18 cellular contexts compared by ENCODE assay signal in the genomic region with DNA sequence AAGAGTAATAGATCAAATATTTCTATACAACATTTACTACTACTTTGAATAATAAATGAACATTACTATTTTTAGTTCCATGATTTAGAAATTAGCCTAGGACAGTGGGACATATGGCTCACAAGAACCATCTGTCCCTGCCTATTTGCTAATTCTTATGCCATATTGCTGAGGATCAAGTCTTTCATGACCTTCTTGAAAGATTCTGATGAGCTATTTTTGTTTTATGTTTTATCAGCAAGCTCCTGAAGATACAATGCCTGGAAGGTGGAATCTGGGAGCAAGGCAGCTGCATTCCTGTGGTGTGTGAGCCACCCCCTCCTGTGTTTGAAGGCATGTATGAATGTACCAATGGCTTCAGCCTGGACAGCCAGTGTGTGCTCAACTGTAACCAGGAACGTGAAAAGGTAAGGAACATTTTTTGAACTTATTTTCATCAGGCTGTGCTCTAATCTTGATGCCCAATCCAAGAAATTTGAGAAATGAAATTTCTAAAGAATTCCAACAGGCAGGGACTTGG.
DNase-seq lines count a peak whose midpoint lies in the region; ATAC-seq, FAIRE-seq and TF ChIP-seq lines count a peak whose summit lies in the region.
"Had no signal": no experiment of that assay in that cellular context is flagged by ENCODE, and none has a peak within 500 bp of the region (broad histone marks: within the 10 kb centered on the region; RNA-seq: fewer than 3 reads in every experiment).

No MANE protein-coding gene starts in this region.

- H2AFZ ChIP-seq in smooth muscle cell (ENCODE audit: low read depth) (no peak overlapping the region), HepG2 (ENCODE audit: low read length) (no peak overlapping the region)
- H2AFZ ChIP-seq: GM23338 had no signal

- H3K9ac ChIP-seq in smooth muscle cell (ENCODE audit: low read depth) = no peak overlapping the region
- H3K9ac ChIP-seq in HepG2 (ENCODE audit: insufficient read depth, low read depth, low read length) = no peak overlapping the region

- TF ChIP-seq POLR2A in HepG2 (IDR thresholded peaks at IDR 0.05; ENCODE audit: insufficient read depth in 1 of 2, low read depth in 2 of 2, low read length in 2 of 2) = no peak

- DNase-seq in NCI-H2171 treated with DMSO at 0.1 percent for 48 hours (lab: John Stamatoyannopoulos, UW) = peak; percentile 3
- DNase-seq in NCI-H2171 (lab: John Stamatoyannopoulos, UW) = no peak
- peak; percentile 45 for DNase-seq in RPMI7951 (ENCODE audit: low read depth)
- DNase-seq in epithelial cell of esophagus (ENCODE audit: low read depth) = peak; percentile 10
- DNase-seq in smooth muscle cell (lab: John Stamatoyannopoulos, UW; ENCODE audit: unreplicated experiment) = no peak
- DNase-seq in HepG2 (ENCODE audit: low spot score) = no peak
- DNase-seq in small intestine = no peak
- DNase-seq: 8988T; activated B cell treated with CpG ODN at 0.5 μM for 24 hours; activated CD8-positive, alpha-beta T cell treated with anti-CD3 and anti-CD28 coated beads for 36 hours; activated T-cell treated with anti-CD3 and anti-CD28 coated beads, Interleukin-2, amount 50 U/mL, for 72 hours; effector CD4-positive, alpha-beta T cell; MG63; SHP77; T-helper 1 cell had no signal

- no peak for TF ChIP-seq EP300 in HepG2 (IDR thresholded peaks at IDR 0.05; ENCODE audit: low read depth in 2 of 2, low read length in 2 of 2)
- TF ChIP-seq EP300 in HepG2 (CRISPR knock-in tag; IDR thresholded peaks at IDR 0.05; ENCODE audit: borderline replicate concordance) = no peak

- ATAC-seq in HepG2 (no peak), HG02885 (IDR thresholded peaks at IDR 0.05; ENCODE audit: poor library complexity, unreplicated experiment) (no peak)
- ATAC-seq: activated CD8-positive, alpha-beta T cell treated with anti-CD3 and anti-CD28 coated beads for 36 hours; activated naive CD4-positive, alpha-beta T cell treated with anti-CD3 and anti-CD28 coated beads, Interleukin-2, amount 50 U/mL, for 72 hours; activated T-cell treated with anti-CD3 and anti-CD28 coated beads, Interleukin-2, amount 50 U/mL, for 72 hours; GM23338 had no signal

- in situ Hi-C loops in HepG2 (cut with HindIII; ENCODE audit: extremely low pct_ligation_motif_present, low pct_unique_long_range_greater_than_20kb) = no loop called here

- CTCF ChIA-PET in HepG2 (lab: Yijun Ruan, JAX; ENCODE audit: low intra/inter-chr PET ratio, low total read pairs) = no interaction called here

- H3F3A ChIP-seq in smooth muscle cell (ENCODE audit: low read depth) = no peaks in the 10 kb centered on the region

- H3K27ac ChIP-seq in smooth muscle cell (ENCODE audit: low read depth) (peak overlapping the region; percentile 19), HepG2 (ENCODE audit: extremely low read length, insufficient read depth, low read length) (no peak overlapping the region), small intestine (ENCODE audit: low read depth in 1 of 2, low read length in 1 of 2) (no peak overlapping the region)

- no peak overlapping the region for H3K4me3 ChIP-seq in epithelial cell of esophagus (ENCODE audit: low read length)
- H3K4me3 ChIP-seq in smooth muscle cell = no peak overlapping the region
- no peak overlapping the region for H3K4me3 ChIP-seq in HepG2 (replicated peaks in 1 of 3; ENCODE audit: insufficient read depth in 1 of 3, low read depth in 2 of 3, low read length in 3 of 3)
- no peak overlapping the region for H3K4me3 ChIP-seq in small intestine (ENCODE audit: low read depth in 1 of 2, low read length in 2 of 2)
- H3K4me3 ChIP-seq: GM23338, MG63 had no signal

- H3K36me3 ChIP-seq in smooth muscle cell (ENCODE audit: low read depth) (no peaks in the 10 kb centered on the region), HepG2 (replicated peaks in 1 of 2; ENCODE audit: control insufficient read depth in 1 of 2, insufficient read depth in 2 of 2, low read length in 2 of 2) (no peaks in the 10 kb centered on the region), small intestine (ENCODE audit: control insufficient read depth in 2 of 2, insufficient read depth in 2 of 2, low read length in 2 of 2) (no peaks in the 10 kb centered on the region)
- H3K36me3 ChIP-seq: MG63 had no signal

- H3K27me3 ChIP-seq in smooth muscle cell (ENCODE audit: low read depth) (no peaks in the 10 kb centered on the region), HepG2 (ENCODE audit: control insufficient read depth in 1 of 2, insufficient read depth in 2 of 2, low read length in 2 of 2) (no peaks in the 10 kb centered on the region), small intestine (ENCODE audit: control insufficient read depth in 2 of 2, insufficient read depth in 2 of 2, low read length in 2 of 2) (no peaks in the 10 kb centered on the region)
- H3K27me3 ChIP-seq: MG63 had no signal

- peak overlapping the region; percentile 51 for H3K4me2 ChIP-seq in smooth muscle cell
- H3K4me2 ChIP-seq in HepG2 (ENCODE audit: low read depth, low read length) = no peak overlapping the region
- H3K4me2 ChIP-seq: GM23338 had no signal

- TF ChIP-seq CTCF in epithelial cell of esophagus (IDR thresholded peaks at IDR 0.05; ENCODE audit: insufficient read depth, low read depth, low read length, missing control alignments) (no peak), smooth muscle cell (IDR thresholded peaks at IDR 0.05; ENCODE audit: borderline replicate concordance, insufficient read depth, poor library complexity, severe bottlenecking) (no peak), HepG2 (CRISPR knock-in tag; IDR thresholded peaks at IDR 0.05) (no peak)

- H3K4me1 ChIP-seq in smooth muscle cell (ENCODE audit: low read depth) (no peaks in the 10 kb centered on the region), HepG2 (ENCODE audit: insufficient read depth, low read length) (no peaks in the 10 kb centered on the region), small intestine (ENCODE audit: control insufficient read depth in 2 of 2, insufficient read depth in 1 of 2, low read depth in 1 of 2, low read length in 1 of 2) (no peaks in the 10 kb centered on the region)

- H3K9me3 ChIP-seq in smooth muscle cell (replicated peaks; ENCODE audit: low read depth) (no peaks in the 10 kb centered on the region), HepG2 (ENCODE audit: low read length) (no peaks in the 10 kb centered on the region), small intestine (ENCODE audit: control insufficient read depth, low read depth) (no peaks in the 10 kb centered on the region)
- H3K9me3 ChIP-seq: MG63 had no signal

- POLR2A ChIA-PET in HepG2 (lab: Yijun Ruan, JAX) = no interaction called here

- no peaks in the 10 kb centered on the region for H4K20me1 ChIP-seq in smooth muscle cell (ENCODE audit: low read depth)
- no peaks in the 10 kb centered on the region for H4K20me1 ChIP-seq in HepG2 (ENCODE audit: insufficient read depth, low read length)

- 48% methylated on average over 1 of the region's 1 CpG for WGBS in smooth muscle cell (ENCODE audit: low lambda C conversion rate)
- WGBS in HepG2 (ENCODE audit: low lambda C conversion rate) = 0% methylated on average over 1 of the region's 1 CpG
- WGBS in small intestine, 3 donors = 67 to 83% (median 71%) methylated on average over 1 of the region's 1 CpG

- TF ChIP-seq RAD21 in HepG2 (CRISPR knock-in tag; IDR thresholded peaks at IDR 0.05) = no peak

- intact Hi-C loops in HepG2 (cut with micrococcal nuclease; ENCODE audit: unreplicated experiment) = no loop called here

- no peak for FAIRE-seq in HepG2 (lab: Jason Lieb, UNC)
- no peak for FAIRE-seq in small intestine (lab: Jason Lieb, UNC)

- H3K79me2 ChIP-seq in smooth muscle cell (ENCODE audit: low read depth) (no peaks in the 10 kb centered on the region), HepG2 (ENCODE audit: insufficient read depth, low read length) (no peaks in the 10 kb centered on the region)

- BruUV-seq in HepG2 (replicated peaks; lab: Mats Ljungman, UMichigan) = no TSS peak

TF ChIP-seq in HepG2, 621 proteins besides CTCF, POLR2A, EP300 and RAD21:
- TF ChIP-seq ZBTB1 (CRISPR knock-in tag; IDR thresholded peaks at IDR 0.05; ENCODE audit: borderline replicate concordance) (no peak), ZNF224 (CRISPR knock-in tag; IDR thresholded peaks at IDR 0.05) (no peak), REL (CRISPR knock-in tag; conservative IDR thresholded peaks at IDR 0.05) (no peak), NFIC (IDR thresholded peaks at IDR 0.05; ENCODE audit: low read length) (no peak), SIX1 (CRISPR knock-in tag; IDR thresholded peaks at IDR 0.05; ENCODE audit: borderline replicate concordance) (no peak), ZNF841 (CRISPR knock-in tag; IDR thresholded peaks at IDR 0.05; ENCODE audit: borderline replicate concordance) (no peak), ZNF230 (CRISPR knock-in tag; IDR thresholded peaks at IDR 0.05) (no peak), NRL (CRISPR knock-in tag; IDR thresholded peaks at IDR 0.05; ENCODE audit: borderline replicate concordance) (no peak), ZNF451 (CRISPR knock-in tag; IDR thresholded peaks at IDR 0.05) (no peak), ISL2 (CRISPR knock-in tag; IDR thresholded peaks at IDR 0.05) (no peak), SP140L (CRISPR knock-in tag; IDR thresholded peaks at IDR 0.05; ENCODE audit: borderline replicate concordance) (no peak), ZNF678 (CRISPR knock-in tag; IDR thresholded peaks at IDR 0.05) (no peak)

Comparison
In these comparisons a context has a peak if more than half of its experiments do, and no peak if none do; other contexts are left out.
1. DNase-seq: peak in NCI-H2171 treated with DMSO at 0.1 percent for 48 hours (single experiment), RPMI7951 (single experiment) and epithelial cell of esophagus (single experiment); none in NCI-H2171 (single experiment), smooth muscle cell (single experiment), HepG2 (single experiment) and small intestine (single experiment).